ENCODE assay signal across 8 cellular contexts in genomic region chr10:69057261-69057950, GRCh38. TPM values are rescaled to one million over a fixed set of nuclear protein-coding genes. Genes with fewer than 3 reads are reported as not detected.
DNase-seq lines count a peak whose midpoint lies in the region; ATAC-seq and TF ChIP-seq lines count a peak whose summit lies in the region.

No MANE protein-coding gene starts in this region.

- H3K4me1 ChIP-seq in heart right ventricle, result peaks cover 5 to 96% (median 46%) of the 10 kb centered on the region in 9 donors

- peak overlapping the region; percentile 8; the same call in 1 of the 2 replicates for H3K4me3 Mint-ChIP-seq in HFFc6

- H3K36me3 ChIP-seq in heart right ventricle, result no peaks in the 10 kb centered on the region

- H3K27me3 ChIP-seq in heart right ventricle, result no peaks in the 10 kb centered on the region

- no peaks in the 10 kb centered on the region for H3K9me3 Mint-ChIP-seq in HFFc6

- no peaks in the 10 kb centered on the region for H3K9me3 ChIP-seq in heart right ventricle

- DNase-seq in HFFc6, result no peak
- peak; percentile 74 for DNase-seq in UCSD-AML1 (lab: John Stamatoyannopoulos, UW; ENCODE audit: unreplicated experiment)
- peak; percentile 49 to 57 for DNase-seq in heart right ventricle
- DNase-seq in stimulated activated CD8-positive, alpha-beta memory T cell treated with anti-CD3 and anti-CD28 coated beads, Interleukin-4, amount 100 ng/mL, for 48 hours, result peak; percentile 42
- no peak for DNase-seq in HuH-7.5 (ENCODE audit: low spot score)
- DNase-seq in GM13976 (ENCODE audit: low spot score), result no peak
- DNase-seq in stimulated activated CD4-positive, alpha-beta T cell treated with anti-CD3 and anti-CD28 coated beads, Interleukin-4, amount 100 ng/mL, for 24 hours, result no peak

- no peak for TF ChIP-seq CTCF in HFFc6 (IDR thresholded peaks at IDR 0.05)
- TF ChIP-seq CTCF in heart right ventricle (IDR thresholded peaks at IDR 0.05), result peak in 6 of 9 donors; percentile 9 to 55 (median 31)
- TF ChIP-seq CTCF in GM13976 (IDR thresholded peaks at IDR 0.05; ENCODE audit: borderline replicate concordance, control extremely low read depth, extremely low read depth, insufficient read depth, missing control alignments), result no peak

- peak overlapping the region; percentile 59 to 95 (median 75) for H3K27ac ChIP-seq in heart right ventricle

- intact Hi-C loops in heart right ventricle (cut with DNase I), result loop anchor here in 4 of 10 donors (5.0 kb wide), 1 partner anchor 35 kb away; no protein-coding TSS in a partner anchor

- 53 to 56% methylated on average over 14 of the region's 14 CpGs for WGBS in heart right ventricle, 2 donors

- H3K36me3 Mint-ChIP-seq in HFFc6 (ENCODE audit: low read depth), result no peaks in the 10 kb centered on the region

- in situ Hi-C loops in GM13976 (cut with MboI; ENCODE audit: low sequenced_read_pairs, unreplicated experiment), result no loop called here

- H3K4me3 ChIP-seq in heart right ventricle, result peak overlapping the region in 4 of 10 donors; percentile 0 to 28 (median 16)

- H3K27ac Mint-ChIP-seq in HFFc6, result peak overlapping the region; percentile 88

- H3K27me3 Mint-ChIP-seq in HFFc6 (ENCODE audit: insufficient read depth), result peaks cover 1% of the 10 kb centered on the region

- ATAC-seq in heart right ventricle (peak; percentile 23 to 72 (median 50)), GM21423 (IDR thresholded peaks at IDR 0.05; ENCODE audit: unreplicated experiment) (no peak)

- peaks cover 51% of the 10 kb centered on the region for H3K4me1 Mint-ChIP-seq in HFFc6 (ENCODE audit: low read depth)

RNA-seq across cellular contexts. Expression of gene SRGN, which starts 30.5 kb away (rescaled TPM):
- total RNA-seq in HFFc6 (2021; fragmentation: NEBNext Ultra II Directional; extraction: Animal tissue kit (Norgen Biotek cat#: 25700)), result 100 to 1,000 TPM; 128 to 471 (median 424) TPM
- total RNA-seq in heart right ventricle, result 100 to 1,000 TPM in 1 of 10 donors, 10 to 100 TPM in 9; 30.0 to 156 (median 51.8) TPM
- polyA plus RNA-seq in heart right ventricle, result 10 to 100 TPM; 23.1 to 99.2 TPM

Comparison
In these comparisons a context has a peak if more than half of its experiments do, and no peak if none do; other contexts are left out.
1. DNase-seq: peak in UCSD-AML1 (single experiment), heart right ventricle (2 of 2) and stimulated activated CD8-positive, alpha-beta memory T cell treated with anti-CD3 and anti-CD28 coated beads, Interleukin-4, amount 100 ng/mL, for 48 hours (single experiment); none in HFFc6 (single experiment), HuH-7.5 (single experiment), GM13976 (single experiment) and stimulated activated CD4-positive, alpha-beta T cell treated with anti-CD3 and anti-CD28 coated beads, Interleukin-4, amount 100 ng/mL, for 24 hours (single experiment).
2. CTCF ChIP-seq: peak in heart right ventricle (6 of 9); none in HFFc6 (single experiment) and GM13976 (single experiment).